Comparison of ENCODE assay signal across 17 cellular contexts in the genomic region with DNA sequence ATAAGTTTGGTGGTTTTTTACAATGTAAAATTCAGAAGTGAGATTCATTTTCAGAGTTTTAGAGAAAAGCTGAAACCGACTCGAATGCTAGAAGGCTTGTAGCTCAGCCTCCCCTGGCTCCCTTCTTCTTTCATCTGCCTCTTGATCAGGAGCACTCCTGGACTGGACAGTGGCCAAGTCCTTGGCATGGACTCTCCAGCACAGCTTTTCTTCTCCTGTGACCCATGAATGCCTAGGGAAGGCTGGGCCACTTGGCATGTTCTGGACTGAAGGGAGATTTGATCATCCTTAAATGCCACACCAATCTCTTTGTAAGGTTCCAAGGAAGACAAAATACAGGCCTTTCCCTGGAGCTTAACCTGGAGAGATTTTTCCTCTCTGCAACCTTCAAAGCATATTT.
"Had no signal": no experiment of that assay in that cellular context is flagged by ENCODE, and none has a peak within 500 bp of the region (broad histone marks: within the 10 kb centered on the region; RNA-seq: fewer than 3 reads in every experiment).

No MANE protein-coding gene starts in this region.

- H3K36me3 ChIP-seq: tibial artery, vagina had no signal

- H3K4me3 Mint-ChIP-seq: activated CD4-positive, alpha-beta memory T cell treated with anti-CD3 and anti-CD28 coated beads, Interleukin-2, amount 10 ng/mL, durations not matched to agents 7 days and 5 days; activated T-cell treated with anti-CD3 and anti-CD28 coated beads, Interleukin-2, amount 50 U/mL, for 24 hours; neural crest cell; stimulated activated memory B cell treated with anti-CD40 and anti-IgM and Interleukin-4, amounts not matched to agents 10 μg/mL and 1 μg/mL and 100 μg/mL, for 72 hours had no signal

- ATAC-seq: activated naive CD4-positive, alpha-beta T cell treated with anti-CD3 and anti-CD28 coated beads, Interleukin-2, amount 50 U/mL, for 72 hours; body of pancreas; esophagus mucosa; left lobe of liver; stimulated activated memory B cell treated with anti-CD40 and anti-IgM and Interleukin-4, amounts not matched to agents 10 μg/mL and 1 μg/mL and 100 μg/mL, for 72 hours had no signal

- H3K9me3 ChIP-seq: body of pancreas, tibial artery, vagina had no signal

- H3K27ac ChIP-seq: body of pancreas, coronary artery, tibial artery, vagina had no signal

- DNase-seq: activated CD4-positive, alpha-beta memory T cell treated with anti-CD3 and anti-CD28 coated beads, Interleukin-2, amount 10 ng/mL, durations not matched to agents 7 days and 5 days; activated effector memory CD4-positive, alpha-beta T cell treated with anti-CD3 and anti-CD28 coated beads, Interleukin-2, amount 50 U/mL, for 16 hours; activated T-cell treated with anti-CD3 and anti-CD28 coated beads, Interleukin-2, amount 50 U/mL, for 24 hours; amniotic stem cell; central memory CD4-positive, alpha-beta T cell; islet precursor cell; stimulated activated CD4-positive, alpha-beta T cell treated with anti-CD3 and anti-CD28 coated beads, Interleukin-12 subunit alpha, Interleukin-12 subunit beta, amount 100 ng/mL, for 4 hours; stimulated activated CD4-positive, alpha-beta T cell treated with anti-CD3 and anti-CD28 coated beads, Interleukin-2, amount 100 ng/mL, for 24 hours; tibial artery had no signal

- H3K4me1 ChIP-seq: body of pancreas had no signal

- H3K27me3 Mint-ChIP-seq: activated CD4-positive, alpha-beta memory T cell treated with anti-CD3 and anti-CD28 coated beads, Interleukin-2, amount 10 ng/mL, durations not matched to agents 7 days and 5 days; activated T-cell treated with anti-CD3 and anti-CD28 coated beads, Interleukin-2, amount 50 U/mL, for 24 hours; stimulated activated memory B cell treated with anti-CD40 and anti-IgM and Interleukin-4, amounts not matched to agents 10 μg/mL and 1 μg/mL and 100 μg/mL, for 72 hours had no signal

- H3K27ac Mint-ChIP-seq: activated CD4-positive, alpha-beta memory T cell treated with anti-CD3 and anti-CD28 coated beads, Interleukin-2, amount 10 ng/mL, durations not matched to agents 7 days and 5 days; activated naive CD4-positive, alpha-beta T cell treated with anti-CD3 and anti-CD28 coated beads, Interleukin-2, amount 50 U/mL, for 72 hours; activated T-cell treated with anti-CD3 and anti-CD28 coated beads, Interleukin-2, amount 50 U/mL, for 24 hours; stimulated activated memory B cell treated with anti-CD40 and anti-IgM and Interleukin-4, amounts not matched to agents 10 μg/mL and 1 μg/mL and 100 μg/mL, for 72 hours had no signal

- H3K36me3 Mint-ChIP-seq: activated naive CD4-positive, alpha-beta T cell treated with anti-CD3 and anti-CD28 coated beads, Interleukin-2, amount 50 U/mL, for 72 hours; stimulated activated memory B cell treated with anti-CD40 and anti-IgM and Interleukin-4, amounts not matched to agents 10 μg/mL and 1 μg/mL and 100 μg/mL, for 72 hours had no signal

- H3K27me3 ChIP-seq: body of pancreas, tibial artery, vagina had no signal

- H3K4me3 ChIP-seq: body of pancreas, coronary artery, tibial artery, vagina had no signal

- H3K4me1 Mint-ChIP-seq: activated CD4-positive, alpha-beta memory T cell treated with anti-CD3 and anti-CD28 coated beads, Interleukin-2, amount 10 ng/mL, durations not matched to agents 7 days and 5 days; neural crest cell; stimulated activated memory B cell treated with anti-CD40 and anti-IgM and Interleukin-4, amounts not matched to agents 10 μg/mL and 1 μg/mL and 100 μg/mL, for 72 hours had no signal

- H3K9me3 Mint-ChIP-seq: activated CD4-positive, alpha-beta memory T cell treated with anti-CD3 and anti-CD28 coated beads, Interleukin-2, amount 10 ng/mL, durations not matched to agents 7 days and 5 days; activated naive CD4-positive, alpha-beta T cell treated with anti-CD3 and anti-CD28 coated beads, Interleukin-2, amount 50 U/mL, for 72 hours; activated T-cell treated with anti-CD3 and anti-CD28 coated beads, Interleukin-2, amount 50 U/mL, for 24 hours; stimulated activated memory B cell treated with anti-CD40 and anti-IgM and Interleukin-4, amounts not matched to agents 10 μg/mL and 1 μg/mL and 100 μg/mL, for 72 hours had no signal
